Comparison of ENCODE assay signal across 8 cellular contexts in the genomic region with DNA sequence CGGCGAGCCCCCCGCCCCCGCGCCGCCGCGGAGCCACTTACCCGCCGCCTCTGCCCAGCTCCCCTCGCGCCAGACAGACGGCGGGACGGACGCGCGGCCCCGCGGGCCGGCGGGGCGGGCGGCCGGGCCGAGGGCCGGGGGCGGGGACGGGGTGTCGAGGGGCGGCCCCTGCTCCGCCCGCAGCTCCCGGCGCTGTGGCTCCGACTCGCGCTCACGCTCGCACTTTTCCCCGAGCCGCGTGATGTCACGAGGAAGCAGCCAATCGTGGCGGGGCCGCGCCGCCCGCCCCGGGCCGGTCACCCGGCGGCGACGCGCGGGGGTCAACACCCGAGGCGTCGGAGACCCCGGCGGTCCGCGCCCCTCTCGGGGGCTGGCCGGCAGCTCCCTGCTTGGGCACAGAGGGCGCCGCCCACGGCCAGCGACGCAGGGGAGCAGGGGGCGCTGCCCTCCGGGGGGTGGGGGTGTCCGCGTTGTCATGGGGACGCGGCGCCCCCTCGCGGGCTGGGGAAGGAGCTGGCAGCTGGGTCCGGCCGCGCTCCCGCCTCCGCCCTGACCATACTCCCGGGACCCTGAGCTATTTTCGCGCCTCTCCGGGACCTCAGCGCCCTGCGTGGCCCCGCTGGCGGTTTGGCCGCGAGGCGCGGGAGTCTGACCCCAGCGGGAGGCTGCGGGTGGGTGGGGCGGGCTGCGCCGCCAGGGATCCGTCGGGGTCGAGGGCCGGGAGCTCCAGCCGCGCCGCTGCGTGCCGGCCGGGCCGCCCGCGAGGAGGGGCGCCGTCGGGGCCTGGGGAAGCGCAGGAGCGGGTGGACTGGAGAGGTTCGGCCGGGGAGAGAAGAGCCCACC. TPM values are rescaled to one million over a fixed set of nuclear protein-coding genes. Genes with fewer than 3 reads are reported as not detected.
A peak's percentile ranks its signal among the peaks of the same experiment; 100 is the strongest.
DNase-seq lines count a peak whose midpoint lies in the region; ATAC-seq and TF ChIP-seq lines count a peak whose summit lies in the region.

A gene (minus strand): TSS at position 199 of the 843 bp plus-strand sequence. CDS start 5,219 bp downstream, outside the sequence.

- H3K36me3 Mint-ChIP-seq in activated CD4-positive, alpha-beta T cell treated with anti-CD3 and anti-CD28 coated beads for 36 hours (ENCODE audit: low read depth): peaks cover 2% of the 10 kb centered on the region

- POLR2A ChIA-PET in activated CD4-positive, alpha-beta T cell treated with anti-CD3 and anti-CD28 coated beads for 36 hours (lab: Charles Lee): interaction anchor here (0.5 to 1.3 kb wide), 2 partner anchors 9 to 317 kb away, joined by 3 read pairs; no protein-coding TSS in a partner anchor

- H3K4me3 ChIP-seq in HL-60 (replicated peaks; ENCODE audit: insufficient read depth, low read length): peak within 1 kb of the TSS; percentile 57
- H3K4me3 ChIP-seq in esophagus (ENCODE audit: low read depth in 1 of 2, low read length in 2 of 2): peak within 1 kb of the TSS; percentile 24 to 46
- H3K4me3 ChIP-seq in neutrophil (ENCODE audit: low read depth in 1 of 2, low read length in 1 of 2): peak within 1 kb of the TSS; percentile 31 to 53

- TF ChIP-seq CTCF in HL-60 (IDR thresholded peaks at IDR 0.05; ENCODE audit: insufficient read depth, low read length): no peak
- TF ChIP-seq CTCF in neutrophil (IDR thresholded peaks at IDR 0.05): no peak

- H3K27ac Mint-ChIP-seq in activated CD4-positive, alpha-beta T cell treated with anti-CD3 and anti-CD28 coated beads for 36 hours: no peak within 1 kb of the TSS

- H3K27me3 Mint-ChIP-seq in activated CD4-positive, alpha-beta T cell treated with anti-CD3 and anti-CD28 coated beads for 36 hours: peaks cover 42% of the 10 kb centered on the region

- peaks cover 3 to 6% of the 10 kb centered on the region in 2 donors for H3K36me3 ChIP-seq in esophagus (ENCODE audit: control insufficient read depth in 2 of 2, insufficient read depth in 2 of 2, low read length in 1 of 2)
- peaks cover 13% of the 10 kb centered on the region for H3K36me3 ChIP-seq in neutrophil

- CTCF ChIA-PET in activated CD4-positive, alpha-beta T cell treated with anti-CD3 and anti-CD28 coated beads for 36 hours (lab: Charles Lee): interaction anchor here (0.5 to 2.1 kb wide), 10 partner anchors 8 to 527 kb away, joined by 3 to 9 read pairs (median 4); a partner anchor contains a TSS

- intact Hi-C loops in activated CD4-positive, alpha-beta T cell treated with anti-CD3 and anti-CD28 coated beads for 36 hours (cut with DNase I, micrococcal nuclease): loop anchor here in 1 of 2 experiments (1.0 kb wide), 2 partner anchors 10 to 226 kb away; a partner anchor contains a TSS

- peak within 1 kb of the TSS; percentile 61 for H3K4me3 Mint-ChIP-seq in activated CD4-positive, alpha-beta T cell treated with anti-CD3 and anti-CD28 coated beads for 36 hours

- no peaks in the 10 kb centered on the region for H3K9me3 ChIP-seq in esophagus (ENCODE audit: control insufficient read depth in 2 of 2, insufficient read depth in 1 of 2, low read depth in 1 of 2, low read length in 1 of 2)
- no peaks in the 10 kb centered on the region for H3K9me3 ChIP-seq in neutrophil

- H3K27ac ChIP-seq in HL-60 (replicated peaks) (no peak within 1 kb of the TSS), esophagus (ENCODE audit: low read depth in 2 of 2, low read length in 1 of 2) (no peak within 1 kb of the TSS), neutrophil (no peak within 1 kb of the TSS)

- 1 to 2% methylated on average over 83 to 123 of the region's 123 CpGs for WGBS in esophagus, 2 donors

- H3K9me3 Mint-ChIP-seq in activated CD4-positive, alpha-beta T cell treated with anti-CD3 and anti-CD28 coated beads for 36 hours (ENCODE audit: low read depth): no peaks in the 10 kb centered on the region

- H3K27me3 ChIP-seq in HL-60 (ENCODE audit: insufficient read depth, poor library complexity, severe bottlenecking) (peaks cover 25% of the 10 kb centered on the region), esophagus (ENCODE audit: control insufficient read depth in 1 of 2, insufficient read depth in 2 of 2, low read length in 2 of 2) (peaks cover 4 to 19% of the 10 kb centered on the region in 2 donors), neutrophil (peaks cover 80% of the 10 kb centered on the region)

- peaks cover 19 to 22% of the 10 kb centered on the region in 2 donors for H3K4me1 ChIP-seq in esophagus (ENCODE audit: control insufficient read depth in 2 of 2, insufficient read depth in 2 of 2, low read length in 1 of 2)
- peaks cover 24 to 50% of the 10 kb centered on the region in 2 experiments for H3K4me1 ChIP-seq in neutrophil (ENCODE audit: control insufficient read depth in 1 of 2, insufficient read depth in 1 of 2, low read depth in 1 of 2, low read length in 1 of 2)

- ATAC-seq in activated CD4-positive, alpha-beta T cell treated with anti-CD3 and anti-CD28 coated beads for 36 hours: no peak
- ATAC-seq in HG03039 (IDR thresholded peaks at IDR 0.05; ENCODE audit: unreplicated experiment): no peak

- H3K4me1 Mint-ChIP-seq in activated CD4-positive, alpha-beta T cell treated with anti-CD3 and anti-CD28 coated beads for 36 hours: peaks cover 22% of the 10 kb centered on the region

- peak; percentile 57 for DNase-seq in activated CD4-positive, alpha-beta T cell treated with anti-CD3 and anti-CD28 coated beads for 36 hours
- DNase-seq in activated CD4-positive, alpha-beta T cell treated with anti-CD3 and anti-CD28 coated beads for 4 hours: no peak
- no peak for DNase-seq in HL-60 (ENCODE audit: low read depth in 1 of 2, low spot score in 1 of 2)
- peak; percentile 82 for DNase-seq in SK-N-DZ (ENCODE audit: low spot score)
- DNase-seq in central memory CD4-positive, alpha-beta T cell: no peak

RNA-seq across cellular contexts. Expression of the gene that starts here (rescaled TPM):
- under 1 TPM in 1 of 2 experiments, not detected in 1; 0.19 TPM for total RNA-seq in activated CD4-positive, alpha-beta T cell treated with anti-CD3 and anti-CD28 coated beads for 36 hours
- 2.3 and 4.6 TPM in 2 replicates for polyA plus RNA-seq in SK-N-DZ (2014; cell fraction: cytosol; rRNA removed)
- 1.6 and 2.3 TPM in 2 replicates for polyA plus RNA-seq in SK-N-DZ (2014; cell fraction: nucleus; rRNA removed)
- polyA plus RNA-seq in esophagus: under 1 TPM in 1 of 2 donors, not detected in 1; 0.02 TPM

Comparison
In these comparisons a context has a peak if more than half of its experiments do, and no peak if none do; other contexts are left out.
1. Peak in DNase-seq in activated CD4-positive, alpha-beta T cell treated with anti-CD3 and anti-CD28 coated beads for 36 hours; RNA of the gene not detected or under 1 TPM.